34 cellular contexts compared by ENCODE assay signal in genomic region chr3:35640736-35641135, GRCh38. TPM values are rescaled to one million over a fixed set of nuclear protein-coding genes. Genes with fewer than 3 reads are reported as not detected.
DNase-seq lines count a peak whose midpoint lies in the region; ATAC-seq, FAIRE-seq and TF ChIP-seq lines count a peak whose summit lies in the region.
"Had no signal": no experiment of that assay in that cellular context is flagged by ENCODE, and none has a peak within 500 bp of the region (broad histone marks: within the 10 kb centered on the region; RNA-seq: fewer than 3 reads in every experiment).

No MANE protein-coding gene starts in this region.

- CTCF ChIA-PET in HepG2 (lab: Yijun Ruan, JAX; ENCODE audit: low intra/inter-chr PET ratio, low total read pairs), result no interaction called here
- CTCF ChIA-PET in activated naive CD4-positive, alpha-beta T cell treated with anti-CD3 and anti-CD28 coated beads, Interleukin-2, amount 10 ng/mL, durations not matched to agents 7 days and 5 days (lab: Charles Lee), result no interaction called here

- peak overlapping the region in 2 of 3 donors; percentile 53 to 65 for H3K4me3 ChIP-seq in liver (ENCODE audit: low read depth in 1 of 3, low read length in 3 of 3)
- H3K4me3 ChIP-seq in HepG2 (replicated peaks in 1 of 3; ENCODE audit: insufficient read depth in 1 of 3, low read depth in 2 of 3, low read length in 3 of 3), result no peak overlapping the region
- no peak overlapping the region for H3K4me3 ChIP-seq in neural progenitor cell
- H3K4me3 ChIP-seq: body of pancreas, prostate gland, thyroid gland had no signal

- no peak overlapping the region for H3K4me2 ChIP-seq in HepG2 (ENCODE audit: low read depth, low read length)
- H3K4me2 ChIP-seq in neural progenitor cell, result peak overlapping the region; percentile 92

- H3K9ac ChIP-seq in liver (ENCODE audit: low read depth in 1 of 2, low read length in 2 of 2) (no peak overlapping the region), HepG2 (ENCODE audit: insufficient read depth, low read depth, low read length) (no peak overlapping the region), neural progenitor cell (no peak overlapping the region)

- DNase-seq in HepG2 (ENCODE audit: low spot score) (no peak), neural progenitor cell (ENCODE audit: low spot score) (no peak), NCI-H2171 treated with DMSO at 0.1 percent for 48 hours (lab: John Stamatoyannopoulos, UW) (no peak), OCI-M1 (lab: John Stamatoyannopoulos, UW) (no peak)
- no peak for DNase-seq in activated naive CD4-positive, alpha-beta T cell treated with anti-CD3 and anti-CD28 coated beads, Interleukin-2, amount 10 ng/mL, durations not matched to agents 7 days and 5 days
- DNase-seq: activated CD4-positive, alpha-beta T cell treated with anti-CD3 and anti-CD28 coated beads for 4 hours; activated CD8-positive, alpha-beta memory T cell treated with anti-CD3 and anti-CD28 coated beads for 24 hours; activated effector memory CD4-positive, alpha-beta T cell treated with anti-CD3 and anti-CD28 coated beads, Interleukin-2, amount 50 U/mL, for 16 hours; activated naive CD8-positive, alpha-beta T cell treated with anti-CD3 and anti-CD28 coated beads, Interleukin-2, amount 50 U/mL, for 24 hours; body of pancreas; effector memory CD8-positive, alpha-beta T cell; erythroblast; GF-D8; HCEC 1CT; head of caudate nucleus; IMR-90; kidney glomerular epithelial cell; NCI-H1105 treated with DMSO at 0.1 percent for 48 hours; NCI-H2029; NCI-H226; RPMI8226; sigmoid colon; stimulated activated naive CD8-positive, alpha-beta T cell treated with anti-CD3 and anti-CD28 coated beads, Interleukin-15, Interleukin-2, amounts not matched to agents 100 U/mL and 50 U/mL, for 24 hours; T-helper 2 cell; thyroid gland had no signal

- TF ChIP-seq EP300 in HepG2 (IDR thresholded peaks at IDR 0.05; ENCODE audit: low read depth in 2 of 2, low read length in 2 of 2) (no peak), HepG2 (CRISPR knock-in tag; IDR thresholded peaks at IDR 0.05; ENCODE audit: borderline replicate concordance) (no peak)

- no peaks in the 10 kb centered on the region for H3K36me3 ChIP-seq in liver (ENCODE audit: control insufficient read depth in 4 of 4, insufficient read depth in 3 of 4, low read depth in 1 of 4, low read length in 3 of 4)
- no peaks in the 10 kb centered on the region for H3K36me3 ChIP-seq in HepG2 (replicated peaks in 1 of 2; ENCODE audit: control insufficient read depth in 1 of 2, insufficient read depth in 2 of 2, low read length in 2 of 2)
- H3K36me3 ChIP-seq in neural progenitor cell, result no peaks in the 10 kb centered on the region
- H3K36me3 ChIP-seq: prostate gland, sigmoid colon, thyroid gland had no signal

- TF ChIP-seq CTCF in liver (IDR thresholded peaks at IDR 0.05; ENCODE audit: low read depth, low read length, missing input control) (no peak), HepG2 (CRISPR knock-in tag; IDR thresholded peaks at IDR 0.05) (no peak), neural progenitor cell (IDR thresholded peaks at IDR 0.05) (no peak)

- H3K4me1 ChIP-seq in liver (ENCODE audit: control insufficient read depth in 4 of 4, insufficient read depth in 4 of 4, low read length in 3 of 4) (peaks cover 0 to 25% (median 6%) of the 10 kb centered on the region in 4 donors), HepG2 (ENCODE audit: insufficient read depth, low read length) (no peaks in the 10 kb centered on the region), neural progenitor cell (no peaks in the 10 kb centered on the region)
- H3K4me1 ChIP-seq: prostate gland had no signal

- no TSS peak for BruUV-seq in HepG2 (replicated peaks; lab: Mats Ljungman, UMichigan)

- H3K27me3 Mint-ChIP-seq in neural progenitor cell (ENCODE audit: insufficient read depth, low read depth), result peaks cover 30% of the 10 kb centered on the region
- peaks cover 31% of the 10 kb centered on the region for H3K27me3 Mint-ChIP-seq in activated naive CD4-positive, alpha-beta T cell treated with anti-CD3 and anti-CD28 coated beads, Interleukin-2, amount 10 ng/mL, durations not matched to agents 7 days and 5 days

- POLR2A ChIA-PET in HepG2 (lab: Yijun Ruan, JAX), result no interaction called here

- TF ChIP-seq POLR2A in HepG2 (IDR thresholded peaks at IDR 0.05; ENCODE audit: insufficient read depth in 1 of 2, low read depth in 2 of 2, low read length in 2 of 2), result no peak

- intact Hi-C loops in HepG2 (cut with micrococcal nuclease; ENCODE audit: unreplicated experiment), result no loop called here

- no peaks in the 10 kb centered on the region for H3K9me3 ChIP-seq in liver (ENCODE audit: control insufficient read depth in 4 of 4, low read length in 3 of 4)
- H3K9me3 ChIP-seq in HepG2 (ENCODE audit: low read length), result no peaks in the 10 kb centered on the region
- no peaks in the 10 kb centered on the region for H3K9me3 ChIP-seq in neural progenitor cell (ENCODE audit: low read depth)
- H3K9me3 ChIP-seq: body of pancreas, prostate gland, sigmoid colon, thyroid gland had no signal

- no peak for ATAC-seq in HepG2
- no peak for ATAC-seq in GM21423 (IDR thresholded peaks at IDR 0.05; ENCODE audit: unreplicated experiment)
- ATAC-seq: activated naive CD8-positive, alpha-beta T cell treated with anti-CD3 and anti-CD28 coated beads, Interleukin-2, amount 50 U/mL, for 24 hours; body of pancreas; effector memory CD8-positive, alpha-beta T cell; stimulated activated naive CD8-positive, alpha-beta T cell treated with anti-CD3 and anti-CD28 coated beads, Interleukin-15, Interleukin-2, amounts not matched to agents 100 U/mL and 50 U/mL, for 24 hours had no signal

- no peak overlapping the region for H2AFZ ChIP-seq in HepG2 (ENCODE audit: low read length)
- no peak overlapping the region for H2AFZ ChIP-seq in neural progenitor cell (replicated peaks)

- H3K27me3 ChIP-seq in liver (ENCODE audit: control insufficient read depth in 4 of 4, insufficient read depth in 4 of 4, low read length in 3 of 4) (peaks cover 0 to 2% (median under 1%) of the 10 kb centered on the region in 4 donors), HepG2 (ENCODE audit: control insufficient read depth in 1 of 2, insufficient read depth in 2 of 2, low read length in 2 of 2) (peaks cover 4 to 9% of the 10 kb centered on the region in 2 experiments; a peak in 4 of 5 replicates), neural progenitor cell (peaks cover 72% of the 10 kb centered on the region)

- in situ Hi-C loops in HepG2 (cut with HindIII; ENCODE audit: extremely low pct_ligation_motif_present, low pct_unique_long_range_greater_than_20kb), result no loop called here

- WGBS in liver, result 79% methylated on average over 1 of the region's 1 CpG
- WGBS in HepG2 (ENCODE audit: low lambda C conversion rate), result 0% methylated on average over 1 of the region's 1 CpG

- TF ChIP-seq RAD21 in liver (IDR thresholded peaks at IDR 0.05) (no peak), HepG2 (CRISPR knock-in tag; IDR thresholded peaks at IDR 0.05) (no peak)

- FAIRE-seq in HepG2 (lab: Jason Lieb, UNC), result no peak
- FAIRE-seq: A204.1, colon had no signal

- H4K20me1 ChIP-seq in HepG2 (ENCODE audit: insufficient read depth, low read length) (no peaks in the 10 kb centered on the region), neural progenitor cell (ENCODE audit: low read depth) (no peaks in the 10 kb centered on the region)

- H3K9me3 Mint-ChIP-seq in neural progenitor cell, result peaks cover 2% of the 10 kb centered on the region
- H3K9me3 Mint-ChIP-seq in activated naive CD4-positive, alpha-beta T cell treated with anti-CD3 and anti-CD28 coated beads, Interleukin-2, amount 10 ng/mL, durations not matched to agents 7 days and 5 days, result no peaks in the 10 kb centered on the region
- H3K9me3 Mint-ChIP-seq: activated naive CD8-positive, alpha-beta T cell treated with anti-CD3 and anti-CD28 coated beads, Interleukin-2, amount 50 U/mL, for 24 hours had no signal

- H3K27ac ChIP-seq in liver (ENCODE audit: low read depth in 1 of 2, low read length in 2 of 2) (no peak overlapping the region), HepG2 (ENCODE audit: extremely low read length, insufficient read depth, low read length) (no peak overlapping the region), cingulate gyrus (ENCODE audit: low read depth, low read length) (peak overlapping the region; percentile 15), neural progenitor cell (no peak overlapping the region)
- H3K27ac ChIP-seq: body of pancreas, prostate gland, sigmoid colon, thyroid gland had no signal

- no peaks in the 10 kb centered on the region for H3F3A ChIP-seq in neural progenitor cell (ENCODE audit: low read depth)

- H3K79me2 ChIP-seq in HepG2 (ENCODE audit: insufficient read depth, low read length) (no peaks in the 10 kb centered on the region), neural progenitor cell (ENCODE audit: low read depth) (no peaks in the 10 kb centered on the region)

- H3K36me3 Mint-ChIP-seq in neural progenitor cell, result no peaks in the 10 kb centered on the region
- no peaks in the 10 kb centered on the region for H3K36me3 Mint-ChIP-seq in activated naive CD4-positive, alpha-beta T cell treated with anti-CD3 and anti-CD28 coated beads, Interleukin-2, amount 10 ng/mL, durations not matched to agents 7 days and 5 days

- no peak overlapping the region for H3K27ac Mint-ChIP-seq in neural progenitor cell
- H3K27ac Mint-ChIP-seq in activated naive CD4-positive, alpha-beta T cell treated with anti-CD3 and anti-CD28 coated beads, Interleukin-2, amount 10 ng/mL, durations not matched to agents 7 days and 5 days, result no peak overlapping the region
- H3K27ac Mint-ChIP-seq: activated naive CD8-positive, alpha-beta T cell treated with anti-CD3 and anti-CD28 coated beads, Interleukin-2, amount 50 U/mL, for 24 hours; effector memory CD8-positive, alpha-beta T cell had no signal

- peaks cover 8% of the 10 kb centered on the region for H3K4me1 Mint-ChIP-seq in neural progenitor cell
- peaks cover 7% of the 10 kb centered on the region for H3K4me1 Mint-ChIP-seq in activated naive CD4-positive, alpha-beta T cell treated with anti-CD3 and anti-CD28 coated beads, Interleukin-2, amount 10 ng/mL, durations not matched to agents 7 days and 5 days

- peak overlapping the region; percentile 96 for H3K4me3 Mint-ChIP-seq in neural progenitor cell
- no peak overlapping the region for H3K4me3 Mint-ChIP-seq in activated naive CD4-positive, alpha-beta T cell treated with anti-CD3 and anti-CD28 coated beads, Interleukin-2, amount 10 ng/mL, durations not matched to agents 7 days and 5 days
- H3K4me3 Mint-ChIP-seq: effector memory CD8-positive, alpha-beta T cell had no signal

RNA-seq across cellular contexts. Expression of gene ARPP21, which starts 1.4 kb away (rescaled TPM):
- total RNA-seq in liver, result 1 to 10 TPM in 1 of 2 donors, under 1 TPM in 1; 0.42 to 1.3 TPM
- under 1 TPM in 1 of 2 donors, not detected in 1; 0.66 TPM for polyA plus RNA-seq in liver
- not detected in 2 replicates for total RNA-seq in HepG2 (2016; rRNA removed; fragmentation: Illumina TruSeq; extraction: Trizol)
- not detected in 2 replicates for total RNA-seq in HepG2 (2016; cell fraction: cytosol; rRNA removed; fragmentation: Illumina TruSeq; extraction: Trizol; ENCODE audit: low read depth)
- not detected in 2 replicates for total RNA-seq in HepG2 (2016; cell fraction: insoluble cytoplasmic fraction; rRNA removed; fragmentation: Illumina TruSeq; extraction: Trizol)
- total RNA-seq in HepG2 (2016; cell fraction: membrane; rRNA removed; fragmentation: Illumina TruSeq; extraction: Trizol), result not detected in 2 replicates
- total RNA-seq in HepG2 (2016; cell fraction: nucleus; rRNA removed; fragmentation: Illumina TruSeq; extraction: Trizol), result not detected in 2 replicates
- not detected in 2 replicates for polyA plus RNA-seq in HepG2 (2011; rRNA removed)
- not detected in 2 replicates for polyA plus RNA-seq in HepG2 (2011; cell fraction: cytosol; rRNA removed)
- polyA plus RNA-seq in HepG2 (2011; cell fraction: nucleus; rRNA removed), result not detected in 2 replicates
- polyA plus RNA-seq in HepG2 (2012), result not detected in 2 replicates
- polyA plus RNA-seq in HepG2 (2016; cell fraction: cytosol; fragmentation: Illumina TruSeq; extraction: Trizol; ENCODE audit: low read depth), result not detected in 2 replicates
- polyA plus RNA-seq in HepG2 (2016; cell fraction: insoluble cytoplasmic fraction; fragmentation: Illumina TruSeq; extraction: Trizol; ENCODE audit: low read depth), result not detected in 2 replicates
- not detected in 2 replicates for polyA plus RNA-seq in HepG2 (2016; cell fraction: membrane; fragmentation: Illumina TruSeq; extraction: Trizol; ENCODE audit: low read depth)
- polyA plus RNA-seq in HepG2 (2016; cell fraction: nucleus; fragmentation: Illumina TruSeq; extraction: Trizol; ENCODE audit: insufficient read depth, low read depth), result not detected in 2 replicates
- not detected in 2 replicates for polyA minus RNA-seq in HepG2 (2011; rRNA and poly(A)+ RNA removed; ENCODE audit: low replicate concordance)
- polyA minus RNA-seq in HepG2 (2011; cell fraction: cytosol; rRNA and poly(A)+ RNA removed), result not detected in 2 replicates
- not detected in 2 replicates for polyA minus RNA-seq in HepG2 (2011; cell fraction: nucleus; rRNA and poly(A)+ RNA removed)
- total RNA-seq in neural progenitor cell (ENCODE audit: low replicate concordance), result 0.19 TPM in 1 of 2 replicates, not detected in the other
- total RNA-seq: body of pancreas, IMR-90, lung microvascular endothelial cell, M059J, SK-MEL-5, thyroid gland had no signal
- polyA plus RNA-seq: IMR-90 had no signal

Comparison
In these comparisons a context has a peak if more than half of its experiments do, and no peak if none do; other contexts are left out.
1. H3K4me3 ChIP-seq: peak in liver (2 of 3); none in HepG2 (0 of 3) and neural progenitor cell (single experiment).